17 cellular contexts compared by ENCODE assay signal in the genomic region with DNA sequence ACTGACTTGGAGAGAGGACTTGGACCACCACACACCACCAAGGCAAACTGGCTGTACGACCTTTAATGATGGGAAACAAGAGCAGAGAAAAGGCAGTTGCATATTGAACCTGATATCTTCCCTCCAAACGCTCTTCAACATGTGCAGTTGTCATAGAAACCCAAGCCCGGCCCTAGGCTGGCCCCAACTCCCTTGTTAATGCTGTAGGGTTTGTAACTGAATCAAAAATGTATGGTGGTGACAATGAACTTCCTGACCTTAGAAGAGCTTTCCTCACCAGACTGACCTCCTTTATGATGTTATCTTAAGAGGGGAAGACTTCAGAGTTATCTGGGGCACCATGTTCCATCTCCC. TPM values are rescaled to one million over a fixed set of nuclear protein-coding genes. Genes with fewer than 3 reads are reported as not detected.
DNase-seq lines count a peak whose midpoint lies in the region; ATAC-seq and TF ChIP-seq lines count a peak whose summit lies in the region.
"Had no signal": no experiment of that assay in that cellular context is flagged by ENCODE, and none has a peak within 500 bp of the region (broad histone marks: within the 10 kb centered on the region; RNA-seq: fewer than 3 reads in every experiment).

No MANE protein-coding gene starts in this region.

- no peaks in the 10 kb centered on the region for H3K36me3 Mint-ChIP-seq in central memory CD8-positive, alpha-beta T cell (ENCODE audit: insufficient read depth)
- no peaks in the 10 kb centered on the region for H3K36me3 Mint-ChIP-seq in CD4-positive, alpha-beta memory T cell

- no peak overlapping the region for H3K4me3 Mint-ChIP-seq in central memory CD8-positive, alpha-beta T cell
- H3K4me3 Mint-ChIP-seq in CD4-positive, alpha-beta memory T cell: no peak overlapping the region

- BruUV-seq in Panc1 (replicated peaks; lab: Mats Ljungman, UMichigan): no TSS peak

- no peaks in the 10 kb centered on the region for H3K36me3 ChIP-seq in Panc1 (ENCODE audit: control insufficient read depth, insufficient read depth, low read length)
- no peaks in the 10 kb centered on the region for H3K36me3 ChIP-seq in ovary
- no peaks in the 10 kb centered on the region for H3K36me3 ChIP-seq in brain microvascular endothelial cell (replicated peaks)
- H3K36me3 ChIP-seq in CD4-positive, alpha-beta memory T cell (ENCODE audit: insufficient read depth, low read length): no peaks in the 10 kb centered on the region

- CTCF ChIA-PET in Panc1 (lab: Charles Lee): no interaction called here
- CTCF ChIA-PET in CD4-positive, alpha-beta memory T cell (lab: Charles Lee; ENCODE audit: partially characterized antibody): interaction anchor here (2.5 kb wide), 1 partner anchor 9 kb away, joined by 12 read pairs; no protein-coding TSS in a partner anchor

- peaks cover 7% of the 10 kb centered on the region for H3K4me1 ChIP-seq in Panc1 (ENCODE audit: control insufficient read depth, insufficient read depth, low read length)
- no peaks in the 10 kb centered on the region for H3K4me1 ChIP-seq in ovary (ENCODE audit: insufficient read depth)
- peaks cover 6% of the 10 kb centered on the region for H3K4me1 ChIP-seq in CD4-positive, alpha-beta memory T cell (ENCODE audit: insufficient read depth, low read length)

- peak overlapping the region; percentile 9; the same call in 1 of the 2 replicates for H3K27ac ChIP-seq in Panc1 (ENCODE audit: low read length)
- H3K27ac ChIP-seq in ovary: no peak overlapping the region
- no peak overlapping the region for H3K27ac ChIP-seq in brain microvascular endothelial cell
- no peak overlapping the region for H3K27ac ChIP-seq in CD4-positive, alpha-beta memory T cell (ENCODE audit: low read depth, low read length)

- H3K9me3 Mint-ChIP-seq in central memory CD8-positive, alpha-beta T cell: no peaks in the 10 kb centered on the region
- no peaks in the 10 kb centered on the region for H3K9me3 Mint-ChIP-seq in CD4-positive, alpha-beta memory T cell

- no peaks in the 10 kb centered on the region for H3K27me3 ChIP-seq in Panc1 (ENCODE audit: control insufficient read depth, insufficient read depth, low read length)
- H3K27me3 ChIP-seq in ovary: no peaks in the 10 kb centered on the region
- H3K27me3 ChIP-seq in brain microvascular endothelial cell (replicated peaks): no peaks in the 10 kb centered on the region
- no peaks in the 10 kb centered on the region for H3K27me3 ChIP-seq in CD4-positive, alpha-beta memory T cell (ENCODE audit: insufficient read depth, low read length)

- no peak for TF ChIP-seq POLR2A in ovary (IDR thresholded peaks at IDR 0.05)

- in situ Hi-C loops in Panc1 (cut with HindIII; ENCODE audit: low pct_unique_long_range_greater_than_20kb, low sequenced_read_pairs) (no loop called here), brain microvascular endothelial cell (cut with HindIII; ENCODE audit: low pct_ligation_motif_present, low sequenced_read_pairs) (no loop called here)

- no peaks in the 10 kb centered on the region for H3K27me3 Mint-ChIP-seq in central memory CD8-positive, alpha-beta T cell
- H3K27me3 Mint-ChIP-seq in CD4-positive, alpha-beta memory T cell: no peaks in the 10 kb centered on the region

- TF ChIP-seq CTCF in Panc1 (IDR thresholded peaks at IDR 0.05): no peak
- TF ChIP-seq CTCF in ovary (IDR thresholded peaks at IDR 0.05): no peak
- TF ChIP-seq CTCF in brain microvascular endothelial cell (IDR thresholded peaks at IDR 0.05; ENCODE audit: low read depth, low read length, missing control alignments): no peak

- peaks cover 7% of the 10 kb centered on the region for H3K4me1 Mint-ChIP-seq in central memory CD8-positive, alpha-beta T cell
- peaks cover 3 to 13% (median 11%) of the 10 kb centered on the region in 4 donors for H3K4me1 Mint-ChIP-seq in CD4-positive, alpha-beta memory T cell

- H3K9me3 ChIP-seq in Panc1 (ENCODE audit: control insufficient read depth, insufficient read depth, low read depth, low read length) (no peaks in the 10 kb centered on the region), ovary (no peaks in the 10 kb centered on the region)
- no peaks in the 10 kb centered on the region for H3K9me3 ChIP-seq in CD4-positive, alpha-beta memory T cell (ENCODE audit: control insufficient read depth in 1 of 2, low read length in 2 of 2)

- POLR2A ChIA-PET in Panc1 (lab: Charles Lee): interaction anchor here (0.6 kb wide), 1 partner anchor 101 kb away, joined by 9 read pairs; no protein-coding TSS in a partner anchor
- POLR2A ChIA-PET in CD4-positive, alpha-beta memory T cell (lab: Charles Lee; ENCODE audit: partially characterized antibody): interaction anchor here (2.0 kb wide), 1 partner anchor 10 kb away, joined by 9 read pairs; no protein-coding TSS in a partner anchor

- peak overlapping the region; percentile 54 for H3K27ac Mint-ChIP-seq in central memory CD8-positive, alpha-beta T cell (ENCODE audit: low read depth)
- H3K27ac Mint-ChIP-seq in CD4-positive, alpha-beta memory T cell: no peak overlapping the region

- intact Hi-C loops in Panc1 (cut with micrococcal nuclease; ENCODE audit: unreplicated experiment): no loop called here
- intact Hi-C loops in ovary (cut with DNase I): no loop called here
- intact Hi-C loops in CD4-positive, alpha-beta memory T cell (cut with micrococcal nuclease): no loop called here

- ATAC-seq in Panc1: no peak
- ATAC-seq in central memory CD8-positive, alpha-beta T cell (replicated peaks; ENCODE audit: extremely low read depth, poor library complexity, severe bottlenecking): no peak
- ATAC-seq in GM21786 (IDR thresholded peaks at IDR 0.05; ENCODE audit: unreplicated experiment): no peak
- ATAC-seq: Right ventricle myocardium inferior had no signal

- DNase-seq in NCI-H748 (lab: John Stamatoyannopoulos, UW; ENCODE audit: unreplicated experiment): peak; percentile 21
- no peak for DNase-seq in NCI-H748 treated with DMSO at 0.1 percent for 48 hours (lab: John Stamatoyannopoulos, UW)
- DNase-seq in Panc1 (ENCODE audit: low read depth, low spot score): no peak
- DNase-seq in central memory CD8-positive, alpha-beta T cell (ENCODE audit: low spot score in 2 of 2): no peak
- no peak for DNase-seq in ovary
- DNase-seq in brain microvascular endothelial cell: no peak
- DNase-seq in CD4-positive, alpha-beta memory T cell: no peak
- DNase-seq: C1 segment of cervical spinal cord, DND-41, GF-D8, GOT3, NCI-H1105 treated with DMSO at 0.1 percent for 48 hours, NCI-H1694 treated with DMSO at 0.1 percent for 48 hours, NCI-H446 treated with DMSO at 0.1 percent for 48 hours, NCI-H774 had no signal

- 89 to 96% (median 91%) methylated on average over 3 of the region's 3 CpGs for WGBS in ovary, 3 donors

- no peak for TF ChIP-seq EP300 in ovary (IDR thresholded peaks at IDR 0.05)

- H3K4me3 ChIP-seq in Panc1 (ENCODE audit: low read depth in 2 of 2, low read length in 2 of 2) (no peak overlapping the region), ovary (no peak overlapping the region), brain microvascular endothelial cell (ENCODE audit: low read depth, low read length) (no peak overlapping the region)
- H3K4me3 ChIP-seq in CD4-positive, alpha-beta memory T cell (ENCODE audit: low read length in 2 of 2): no peak overlapping the region

RNA-seq across cellular contexts. Expression of gene APOLD1, which starts 12.3 kb away (rescaled TPM):
- 4.1 TPM for total RNA-seq in Panc1 (2021; ENCODE audit: unreplicated experiment)
- polyA plus RNA-seq in Panc1 (2012; ENCODE audit: insufficient read length): 6.6 TPM
- 10 to 100 TPM in 4 of 7 donors, 1 to 10 TPM in 3; 2.7 to 20.7 (median 10.0) TPM for total RNA-seq in ovary
- 1 to 10 TPM; 6.1 to 7.3 TPM for polyA plus RNA-seq in ovary
- 1 to 10 TPM; 2.7 to 4.3 TPM for total RNA-seq in CD4-positive, alpha-beta memory T cell
- 1 to 10 TPM in 1 of 2 donors, under 1 TPM in 1; 0.38 to 1.1 TPM for polyA plus RNA-seq in CD4-positive, alpha-beta memory T cell

RNA-seq across cellular contexts. Expression of gene DDX47, which starts 15.4 kb away (rescaled TPM):
- total RNA-seq in Panc1 (2021; ENCODE audit: unreplicated experiment) (115 TPM), ovary (10 to 100 TPM; 45.6 to 59.8 (median 52.3) TPM)
- polyA plus RNA-seq in Panc1 (2012; ENCODE audit: insufficient read length): 51.5 TPM
- 10 to 100 TPM; 38.6 to 71.7 TPM for polyA plus RNA-seq in ovary
- total RNA-seq in CD4-positive, alpha-beta memory T cell: 10 to 100 TPM; 66.5 to 66.6 TPM
- 10 to 100 TPM; 71.2 to 74.9 TPM for polyA plus RNA-seq in CD4-positive, alpha-beta memory T cell
